18 cellular contexts compared by ENCODE assay signal in the genomic region with DNA sequence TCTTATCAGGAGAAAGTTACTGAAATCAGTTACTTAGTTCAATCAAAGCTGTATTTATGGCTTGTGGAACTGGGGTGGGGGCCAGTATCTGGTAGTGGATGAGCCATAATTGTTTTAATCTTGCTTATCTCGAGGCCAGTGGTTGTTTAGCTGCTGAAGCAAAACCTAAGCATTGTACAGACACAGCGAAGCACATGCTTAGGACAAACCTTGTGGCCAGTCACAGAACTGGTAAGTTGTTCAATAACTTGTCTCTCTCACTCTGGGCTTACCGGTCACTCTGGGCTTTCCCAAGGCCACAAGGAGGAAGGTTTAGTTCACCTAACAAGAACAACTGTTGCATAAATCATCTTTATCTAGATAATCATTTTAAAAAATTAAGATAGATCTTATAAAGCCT.
DNase-seq lines count a peak whose midpoint lies in the region; ATAC-seq and TF ChIP-seq lines count a peak whose summit lies in the region.
"Had no signal": no experiment of that assay in that cellular context is flagged by ENCODE, and none has a peak within 500 bp of the region (broad histone marks: within the 10 kb centered on the region; RNA-seq: fewer than 3 reads in every experiment).

No MANE protein-coding gene starts in this region.

- H3K4me1 ChIP-seq in BE2C (peaks cover 3% of the 10 kb centered on the region; the same call in 1 of the 2 replicates), mesenchymal stem cell (ENCODE audit: control insufficient read depth, insufficient read depth, low read depth, low read length) (no peaks in the 10 kb centered on the region)
- H3K4me1 ChIP-seq: HAP-1 had no signal

- H3K4me2 ChIP-seq in mesenchymal stem cell (ENCODE audit: low read length, poor library complexity, severe bottlenecking) = no peak overlapping the region

- whole genome bisulfite sequencing in mesenchymal stem cell = 55% methylated on average over 2 of the region's 3 CpGs

- no peak overlapping the region for H3K18ac ChIP-seq in mesenchymal stem cell (ENCODE audit: low read depth in 1 of 2, low read length in 2 of 2)

- no peak overlapping the region for H2BK5ac ChIP-seq in mesenchymal stem cell (ENCODE audit: low read depth, low read length, poor library complexity, severe bottlenecking)

- no peak overlapping the region for H2BK15ac ChIP-seq in mesenchymal stem cell (ENCODE audit: low read depth, poor library complexity, severe bottlenecking)

- no peak for ATAC-seq in HG02970 (IDR thresholded peaks at IDR 0.05; ENCODE audit: low FRiP score, unreplicated experiment)
- no peak for ATAC-seq in GM18520 (IDR thresholded peaks at IDR 0.05; ENCODE audit: unreplicated experiment)

- H4K91ac ChIP-seq in mesenchymal stem cell (ENCODE audit: low read length) = no peak overlapping the region

- H2BK120ac ChIP-seq in mesenchymal stem cell (ENCODE audit: low read depth, low read length) = no peak overlapping the region

- no peak overlapping the region for H3K4me3 ChIP-seq in BE2C (ENCODE audit: low read depth, low read length)
- H3K4me3 ChIP-seq in epithelial cell of proximal tubule (ENCODE audit: low read depth, low read length) = no peak overlapping the region
- H3K4me3 ChIP-seq in mesenchymal stem cell (ENCODE audit: insufficient read depth in 1 of 2, low read depth in 1 of 2, low read length in 2 of 2) = no peak overlapping the region
- H3K4me3 ChIP-seq: GM23248, HAP-1 had no signal

- H3K4ac ChIP-seq in mesenchymal stem cell (ENCODE audit: low read depth in 1 of 2, low read length in 2 of 2) = no peak overlapping the region

- H3K9me3 ChIP-seq in BE2C (no peaks in the 10 kb centered on the region), mesenchymal stem cell (ENCODE audit: control insufficient read depth, low read length) (peaks cover 9% of the 10 kb centered on the region)
- H3K9me3 ChIP-seq: HAP-1 had no signal

- DNase-seq in BE2C (peak; percentile 50), SK-N-DZ (ENCODE audit: low spot score) (peak; percentile 18), epithelial cell of proximal tubule (ENCODE audit: low read depth) (peak; percentile 32), kidney tubule cell (ENCODE audit: low spot score) (peak; percentile 3), HT-29 (ENCODE audit: low spot score) (no peak), mesenchymal stem cell (no peak)
- DNase-seq: ACHN; C1 segment of cervical spinal cord; CD4-positive, alpha-beta T cell; DND-41; GF-D8; GM23248; IMR-90; KBM-7 had no signal

- no peak overlapping the region for H3K14ac ChIP-seq in mesenchymal stem cell (ENCODE audit: low read length in 2 of 2)

- no peak overlapping the region for H3K23ac ChIP-seq in mesenchymal stem cell (ENCODE audit: low read length in 2 of 2)

- H2AFZ ChIP-seq in mesenchymal stem cell (ENCODE audit: low read depth, low read length) = no peak overlapping the region
- H2AFZ ChIP-seq: GM23248 had no signal

- H3K27me3 ChIP-seq in BE2C (no peaks in the 10 kb centered on the region), mesenchymal stem cell (ENCODE audit: control insufficient read depth in 1 of 2, insufficient read depth in 1 of 2, low read length in 2 of 2) (no peaks in the 10 kb centered on the region)

- H4K8ac ChIP-seq in mesenchymal stem cell (ENCODE audit: low read length) = no peak overlapping the region

- no peaks in the 10 kb centered on the region for H3K36me3 ChIP-seq in BE2C
- no peaks in the 10 kb centered on the region for H3K36me3 ChIP-seq in mesenchymal stem cell (ENCODE audit: control insufficient read depth in 1 of 2, insufficient read depth in 2 of 2, low read depth in 1 of 2, low read length in 2 of 2)
- H3K36me3 ChIP-seq: HAP-1 had no signal

- H2BK12ac ChIP-seq in mesenchymal stem cell (ENCODE audit: low read length in 2 of 2) = no peak overlapping the region

- H2AK5ac ChIP-seq in mesenchymal stem cell (ENCODE audit: low read length, severe bottlenecking) = no peak overlapping the region

- H3K79me1 ChIP-seq in mesenchymal stem cell (replicated peaks; ENCODE audit: low read length, poor library complexity, severe bottlenecking) = no peaks in the 10 kb centered on the region

- no peak overlapping the region for H3K9ac ChIP-seq in mesenchymal stem cell (ENCODE audit: low read length)
- H3K9ac ChIP-seq: GM23248 had no signal

- TF ChIP-seq CTCF in BE2C (IDR thresholded peaks at IDR 0.05; ENCODE audit: low read depth, low read length) (no peak; the same call in 1 of the 2 replicates), epithelial cell of proximal tubule (conservative IDR thresholded peaks at IDR 0.05; ENCODE audit: low read depth, low read length) (peak; percentile 23)

- no peak overlapping the region for H3K27ac ChIP-seq in mesenchymal stem cell (ENCODE audit: low read length, poor library complexity, severe bottlenecking)
- H3K27ac ChIP-seq: GM23248, HL-60 had no signal

Comparison
In these comparisons a context has a peak if more than half of its experiments do, and no peak if none do; other contexts are left out.
1. DNase-seq: peak in BE2C (single experiment), SK-N-DZ (single experiment), epithelial cell of proximal tubule (single experiment) and kidney tubule cell (single experiment); none in HT-29 (single experiment) and mesenchymal stem cell (single experiment).